Comparison of ENCODE assay signal across 2 cellular contexts in genomic region chr13:113816925-113817859, GRCh38.
TF ChIP-seq lines count a peak whose summit lies in the region.

No MANE protein-coding gene starts in this region.

TF ChIP-seq in GM23338, 12 proteins besides CTCF, POLR2A, EP300 and RAD21 (continued from another document):
- TF ChIP-seq CREB1 (CRISPR knock-in tag; IDR thresholded peaks at IDR 0.05; ENCODE audit: low read depth), result no peak
- no peak for TF ChIP-seq STAT1 (IDR thresholded peaks at IDR 0.05; ENCODE audit: unreplicated experiment)
TF ChIP-seq in GM23338: peak in this region for 0.

TF ChIP-seq in WTC11, 78 proteins besides CTCF, POLR2A, EP300 and RAD21 (continued from another document):
- no peak for TF ChIP-seq E2F5 (CRISPR knock-in tag; IDR thresholded peaks at IDR 0.05)
- TF ChIP-seq NFATC4 (CRISPR knock-in tag; IDR thresholded peaks at IDR 0.05), result no peak
- no peak for TF ChIP-seq ZBTB43 (CRISPR knock-in tag; IDR thresholded peaks at IDR 0.05)
- no peak for TF ChIP-seq HMGXB4 (CRISPR knock-in tag; IDR thresholded peaks at IDR 0.05)
- TF ChIP-seq E2F1 (CRISPR knock-in tag; IDR thresholded peaks at IDR 0.05), result no peak
- no peak for TF ChIP-seq ATF2 (CRISPR knock-in tag; IDR thresholded peaks at IDR 0.05; ENCODE audit: borderline replicate concordance, low read depth)
- TF ChIP-seq GABPB1 (CRISPR knock-in tag; IDR thresholded peaks at IDR 0.05), result no peak
- no peak for TF ChIP-seq ETV6 (CRISPR knock-in tag; IDR thresholded peaks at IDR 0.05)
- TF ChIP-seq TEAD1 (CRISPR knock-in tag; IDR thresholded peaks at IDR 0.05), result no peak; the same call in 1 of the 2 replicates
- TF ChIP-seq ZNF219 (CRISPR knock-in tag; IDR thresholded peaks at IDR 0.05; ENCODE audit: borderline replicate concordance), result no peak
- TF ChIP-seq IRF2 (CRISPR knock-in tag; IDR thresholded peaks at IDR 0.05; ENCODE audit: borderline replicate concordance, low read depth), result no peak
- no peak for TF ChIP-seq FOXP1 (CRISPR knock-in tag; IDR thresholded peaks at IDR 0.05; ENCODE audit: borderline replicate concordance)
- no peak for TF ChIP-seq NR3C1 (CRISPR knock-in tag; conservative IDR thresholded peaks at IDR 0.05; ENCODE audit: low read depth)
- TF ChIP-seq ZNF263 (CRISPR knock-in tag; IDR thresholded peaks at IDR 0.05; ENCODE audit: low read depth), result no peak
- no peak for TF ChIP-seq ESRRA (CRISPR knock-in tag; IDR thresholded peaks at IDR 0.05; ENCODE audit: borderline replicate concordance)
- TF ChIP-seq ZNF232 (CRISPR knock-in tag; IDR thresholded peaks at IDR 0.05), result no peak
- TF ChIP-seq MYBL2 (CRISPR knock-in tag; IDR thresholded peaks at IDR 0.05), result no peak
